1 cellular context compared by ENCODE assay signal in genomic region chr15:63109498-63110290, GRCh38.
TF ChIP-seq lines count a peak whose summit lies in the region.

No MANE protein-coding gene starts in this region.

TF ChIP-seq in HepG2, 621 proteins besides CTCF, POLR2A, EP300 and RAD21:
- TF ChIP-seq, protein P1, sequence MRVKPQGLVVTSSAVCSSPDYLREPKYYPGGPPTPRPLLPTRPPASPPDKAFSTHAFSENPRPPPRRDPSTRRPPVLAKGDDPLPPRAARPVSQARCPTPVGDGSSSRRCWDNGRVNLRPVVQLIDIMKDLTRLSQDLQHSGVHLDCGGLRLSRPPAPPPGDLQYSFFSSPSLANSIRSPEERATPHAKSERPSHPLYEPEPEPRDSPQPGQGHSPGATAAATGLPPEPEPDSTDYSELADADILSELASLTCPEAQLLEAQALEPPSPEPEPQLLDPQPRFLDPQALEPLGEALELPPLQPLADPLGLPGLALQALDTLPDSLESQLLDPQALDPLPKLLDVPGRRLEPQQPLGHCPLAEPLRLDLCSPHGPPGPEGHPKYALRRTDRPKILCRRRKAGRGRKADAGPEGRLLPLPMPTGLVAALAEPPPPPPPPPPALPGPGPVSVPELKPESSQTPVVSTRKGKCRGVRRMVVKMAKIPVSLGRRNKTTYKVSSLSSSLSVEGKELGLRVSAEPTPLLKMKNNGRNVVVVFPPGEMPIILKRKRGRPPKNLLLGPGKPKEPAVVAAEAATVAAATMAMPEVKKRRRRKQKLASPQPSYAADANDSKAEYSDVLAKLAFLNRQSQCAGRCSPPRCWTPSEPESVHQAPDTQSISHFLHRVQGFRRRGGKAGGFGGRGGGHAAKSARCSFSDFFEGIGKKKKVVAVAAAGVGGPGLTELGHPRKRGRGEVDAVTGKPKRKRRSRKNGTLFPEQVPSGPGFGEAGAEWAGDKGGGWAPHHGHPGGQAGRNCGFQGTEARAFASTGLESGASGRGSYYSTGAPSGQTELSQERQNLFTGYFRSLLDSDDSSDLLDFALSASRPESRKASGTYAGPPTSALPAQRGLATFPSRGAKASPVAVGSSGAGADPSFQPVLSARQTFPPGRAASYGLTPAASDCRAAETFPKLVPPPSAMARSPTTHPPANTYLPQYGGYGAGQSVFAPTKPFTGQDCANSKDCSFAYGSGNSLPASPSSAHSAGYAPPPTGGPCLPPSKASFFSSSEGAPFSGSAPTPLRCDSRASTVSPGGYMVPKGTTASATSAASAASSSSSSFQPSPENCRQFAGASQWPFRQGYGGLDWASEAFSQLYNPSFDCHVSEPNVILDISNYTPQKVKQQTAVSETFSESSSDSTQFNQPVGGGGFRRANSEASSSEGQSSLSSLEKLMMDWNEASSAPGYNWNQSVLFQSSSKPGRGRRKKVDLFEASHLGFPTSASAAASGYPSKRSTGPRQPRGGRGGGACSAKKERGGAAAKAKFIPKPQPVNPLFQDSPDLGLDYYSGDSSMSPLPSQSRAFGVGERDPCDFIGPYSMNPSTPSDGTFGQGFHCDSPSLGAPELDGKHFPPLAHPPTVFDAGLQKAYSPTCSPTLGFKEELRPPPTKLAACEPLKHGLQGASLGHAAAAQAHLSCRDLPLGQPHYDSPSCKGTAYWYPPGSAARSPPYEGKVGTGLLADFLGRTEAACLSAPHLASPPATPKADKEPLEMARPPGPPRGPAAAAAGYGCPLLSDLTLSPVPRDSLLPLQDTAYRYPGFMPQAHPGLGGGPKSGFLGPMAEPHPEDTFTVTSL (CRISPR knock-in tag; IDR thresholded peaks at IDR 0.05; ENCODE audit: borderline replicate concordance) = no peak
- no peak for TF ChIP-seq ZNF501 (CRISPR knock-in tag; IDR thresholded peaks at IDR 0.05)
- no peak for TF ChIP-seq ZNF660 (CRISPR knock-in tag; IDR thresholded peaks at IDR 0.05; ENCODE audit: borderline replicate concordance, low read depth)
- no peak for TF ChIP-seq EZH2 (conservative IDR thresholded peaks at IDR 0.05; ENCODE audit: low read depth, low read length)
- peak; percentile 38; the same call in 1 of the 2 replicates for TF ChIP-seq NFYB (CRISPR knock-in tag; IDR thresholded peaks at IDR 0.05)
- no peak for TF ChIP-seq MLLT10 (CRISPR knock-in tag; IDR thresholded peaks at IDR 0.05)
- TF ChIP-seq, protein P2, sequence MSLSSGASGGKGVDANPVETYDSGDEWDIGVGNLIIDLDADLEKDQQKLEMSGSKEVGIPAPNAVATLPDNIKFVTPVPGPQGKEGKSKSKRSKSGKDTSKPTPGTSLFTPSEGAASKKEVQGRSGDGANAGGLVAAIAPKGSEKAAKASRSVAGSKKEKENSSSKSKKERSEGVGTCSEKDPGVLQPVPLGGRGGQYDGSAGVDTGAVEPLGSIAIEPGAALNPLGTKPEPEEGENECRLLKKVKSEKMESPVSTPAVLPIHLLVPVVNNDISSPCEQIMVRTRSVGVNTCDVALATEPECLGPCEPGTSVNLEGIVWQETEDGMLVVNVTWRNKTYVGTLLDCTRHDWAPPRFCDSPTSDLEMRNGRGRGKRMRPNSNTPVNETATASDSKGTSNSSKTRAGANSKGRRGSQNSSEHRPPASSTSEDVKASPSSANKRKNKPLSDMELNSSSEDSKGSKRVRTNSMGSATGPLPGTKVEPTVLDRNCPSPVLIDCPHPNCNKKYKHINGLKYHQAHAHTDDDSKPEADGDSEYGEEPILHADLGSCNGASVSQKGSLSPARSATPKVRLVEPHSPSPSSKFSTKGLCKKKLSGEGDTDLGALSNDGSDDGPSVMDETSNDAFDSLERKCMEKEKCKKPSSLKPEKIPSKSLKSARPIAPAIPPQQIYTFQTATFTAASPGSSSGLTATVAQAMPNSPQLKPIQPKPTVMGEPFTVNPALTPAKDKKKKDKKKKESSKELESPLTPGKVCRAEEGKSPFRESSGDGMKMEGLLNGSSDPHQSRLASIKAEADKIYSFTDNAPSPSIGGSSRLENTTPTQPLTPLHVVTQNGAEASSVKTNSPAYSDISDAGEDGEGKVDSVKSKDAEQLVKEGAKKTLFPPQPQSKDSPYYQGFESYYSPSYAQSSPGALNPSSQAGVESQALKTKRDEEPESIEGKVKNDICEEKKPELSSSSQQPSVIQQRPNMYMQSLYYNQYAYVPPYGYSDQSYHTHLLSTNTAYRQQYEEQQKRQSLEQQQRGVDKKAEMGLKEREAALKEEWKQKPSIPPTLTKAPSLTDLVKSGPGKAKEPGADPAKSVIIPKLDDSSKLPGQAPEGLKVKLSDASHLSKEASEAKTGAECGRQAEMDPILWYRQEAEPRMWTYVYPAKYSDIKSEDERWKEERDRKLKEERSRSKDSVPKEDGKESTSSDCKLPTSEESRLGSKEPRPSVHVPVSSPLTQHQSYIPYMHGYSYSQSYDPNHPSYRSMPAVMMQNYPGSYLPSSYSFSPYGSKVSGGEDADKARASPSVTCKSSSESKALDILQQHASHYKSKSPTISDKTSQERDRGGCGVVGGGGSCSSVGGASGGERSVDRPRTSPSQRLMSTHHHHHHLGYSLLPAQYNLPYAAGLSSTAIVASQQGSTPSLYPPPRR (CRISPR knock-in tag; IDR thresholded peaks at IDR 0.05; ENCODE audit: borderline replicate concordance) = no peak
- TF ChIP-seq MAF1 (CRISPR knock-in tag; IDR thresholded peaks at IDR 0.05; ENCODE audit: borderline replicate concordance) = no peak
- no peak for TF ChIP-seq HOXA3 (CRISPR knock-in tag; IDR thresholded peaks at IDR 0.05)
- no peak for TF ChIP-seq YEATS4 (CRISPR knock-in tag; IDR thresholded peaks at IDR 0.05; ENCODE audit: borderline replicate concordance)
- TF ChIP-seq, protein P3, sequence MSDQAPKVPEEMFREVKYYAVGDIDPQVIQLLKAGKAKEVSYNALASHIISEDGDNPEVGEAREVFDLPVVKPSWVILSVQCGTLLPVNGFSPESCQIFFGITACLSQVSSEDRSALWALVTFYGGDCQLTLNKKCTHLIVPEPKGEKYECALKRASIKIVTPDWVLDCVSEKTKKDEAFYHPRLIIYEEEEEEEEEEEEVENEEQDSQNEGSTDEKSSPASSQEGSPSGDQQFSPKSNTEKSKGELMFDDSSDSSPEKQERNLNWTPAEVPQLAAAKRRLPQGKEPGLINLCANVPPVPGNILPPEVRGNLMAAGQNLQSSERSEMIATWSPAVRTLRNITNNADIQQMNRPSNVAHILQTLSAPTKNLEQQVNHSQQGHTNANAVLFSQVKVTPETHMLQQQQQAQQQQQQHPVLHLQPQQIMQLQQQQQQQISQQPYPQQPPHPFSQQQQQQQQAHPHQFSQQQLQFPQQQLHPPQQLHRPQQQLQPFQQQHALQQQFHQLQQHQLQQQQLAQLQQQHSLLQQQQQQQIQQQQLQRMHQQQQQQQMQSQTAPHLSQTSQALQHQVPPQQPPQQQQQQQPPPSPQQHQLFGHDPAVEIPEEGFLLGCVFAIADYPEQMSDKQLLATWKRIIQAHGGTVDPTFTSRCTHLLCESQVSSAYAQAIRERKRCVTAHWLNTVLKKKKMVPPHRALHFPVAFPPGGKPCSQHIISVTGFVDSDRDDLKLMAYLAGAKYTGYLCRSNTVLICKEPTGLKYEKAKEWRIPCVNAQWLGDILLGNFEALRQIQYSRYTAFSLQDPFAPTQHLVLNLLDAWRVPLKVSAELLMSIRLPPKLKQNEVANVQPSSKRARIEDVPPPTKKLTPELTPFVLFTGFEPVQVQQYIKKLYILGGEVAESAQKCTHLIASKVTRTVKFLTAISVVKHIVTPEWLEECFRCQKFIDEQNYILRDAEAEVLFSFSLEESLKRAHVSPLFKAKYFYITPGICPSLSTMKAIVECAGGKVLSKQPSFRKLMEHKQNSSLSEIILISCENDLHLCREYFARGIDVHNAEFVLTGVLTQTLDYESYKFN (CRISPR knock-in tag; conservative IDR thresholded peaks at IDR 0.05) = no peak
- TF ChIP-seq HNF4A (CRISPR knock-in tag; IDR thresholded peaks at IDR 0.05) = peak; percentile 19; the same call in 1 of the 2 replicates
- TF ChIP-seq ZNF567 (CRISPR knock-in tag; IDR thresholded peaks at IDR 0.05; ENCODE audit: borderline replicate concordance) = no peak
- no peak for TF ChIP-seq ZNF232 (CRISPR knock-in tag; IDR thresholded peaks at IDR 0.05; ENCODE audit: borderline replicate concordance)
- TF ChIP-seq FOXA1 (IDR thresholded peaks at IDR 0.05) = no peak
- 0 out of 2 replicates have a peak, but pooled peaks have one; percentile 29 for TF ChIP-seq FOXA1 (CRISPR knock-in tag; IDR thresholded peaks at IDR 0.05)
- no peak for TF ChIP-seq ZNF207 (IDR thresholded peaks at IDR 0.05; ENCODE audit: borderline replicate concordance)
- no peak for TF ChIP-seq TSC22D2 (CRISPR knock-in tag; IDR thresholded peaks at IDR 0.05; ENCODE audit: borderline replicate concordance)
- TF ChIP-seq TFAP4 (IDR thresholded peaks at IDR 0.05; ENCODE audit: borderline replicate concordance, low read depth) = peak; percentile 90
TF ChIP-seq in HepG2: peak in this region for 4.
